32 cellular contexts compared by ENCODE assay signal in genomic region chr2:240164586-240164985, GRCh38. TPM values are rescaled to one million over a fixed set of nuclear protein-coding genes. Genes with fewer than 3 reads are reported as not detected.
"Had no signal": no experiment of that assay in that cellular context is flagged by ENCODE, and none has a peak within 500 bp of the region (broad histone marks: within the 10 kb centered on the region; RNA-seq: fewer than 3 reads in every experiment).

No MANE protein-coding gene starts in this region.

- H3K27me3 Mint-ChIP-seq: stimulated activated naive CD8-positive, alpha-beta T cell treated with anti-CD3 and anti-CD28 coated beads, Interleukin-15, Interleukin-2, amounts not matched to agents 100 ng/mL and 50 ng/mL, for 24 hours had no signal

- H3K9me3 ChIP-seq: gastrocnemius medialis, neutrophil, psoas muscle, suprapubic skin, transverse colon, uterus had no signal

- H3K36me3 Mint-ChIP-seq: naive thymus-derived CD4-positive, alpha-beta T cell; stimulated activated naive B cell treated with anti-CD40 and anti-IgM and Interleukin-4, amounts not matched to agents 10 μg/mL and 1 μg/mL and 100 μg/mL, for 72 hours had no signal

- H3K27ac ChIP-seq: epithelial cell of prostate, gastrocnemius medialis, neutrophil, parathyroid adenoma, psoas muscle, skin epidermis, suprapubic skin, transverse colon, uterus had no signal

- H3K27ac Mint-ChIP-seq: naive thymus-derived CD4-positive, alpha-beta T cell; stimulated activated naive B cell treated with anti-CD40 and anti-IgM and Interleukin-4, amounts not matched to agents 10 μg/mL and 1 μg/mL and 100 μg/mL, for 72 hours; stimulated activated naive CD8-positive, alpha-beta T cell treated with anti-CD3 and anti-CD28 coated beads, Interleukin-15, Interleukin-2, amounts not matched to agents 100 ng/mL and 50 ng/mL, for 24 hours had no signal

- H3K4me3 ChIP-seq: gastrocnemius medialis, psoas muscle, skin epidermis, suprapubic skin, transverse colon, uterus had no signal

- H3K4me3 Mint-ChIP-seq: central memory CD8-positive, alpha-beta T cell; naive thymus-derived CD4-positive, alpha-beta T cell; stimulated activated naive B cell treated with anti-CD40 and anti-IgM and Interleukin-4, amounts not matched to agents 10 μg/mL and 1 μg/mL and 100 μg/mL, for 72 hours; stimulated activated naive CD8-positive, alpha-beta T cell treated with anti-CD3 and anti-CD28 coated beads, Interleukin-15, Interleukin-2, amounts not matched to agents 100 ng/mL and 50 ng/mL, for 24 hours had no signal

- H3K9ac ChIP-seq: parathyroid adenoma had no signal

- H3K27me3 ChIP-seq: gastrocnemius medialis, neutrophil, uterus had no signal

- H3K4me1 Mint-ChIP-seq: central memory CD8-positive, alpha-beta T cell; naive thymus-derived CD4-positive, alpha-beta T cell; stimulated activated naive B cell treated with anti-CD40 and anti-IgM and Interleukin-4, amounts not matched to agents 10 μg/mL and 1 μg/mL and 100 μg/mL, for 72 hours had no signal

- H2AFZ ChIP-seq: parathyroid adenoma had no signal

- H3K9me3 Mint-ChIP-seq: central memory CD8-positive, alpha-beta T cell; stimulated activated naive CD8-positive, alpha-beta T cell treated with anti-CD3 and anti-CD28 coated beads, Interleukin-15, Interleukin-2, amounts not matched to agents 100 ng/mL and 50 ng/mL, for 24 hours had no signal

- H3K36me3 ChIP-seq: gastrocnemius medialis, neutrophil, suprapubic skin, transverse colon, uterus had no signal

- DNase-seq: cortex of kidney; foreskin fibroblast; gastrocnemius medialis; head of caudate nucleus; mammary epithelial cell; mesendoderm; midbrain; naive thymus-derived CD4-positive, alpha-beta T cell; psoas muscle; right cardiac atrium; stimulated activated CD4-positive, alpha-beta T cell treated with anti-CD3 and anti-CD28 coated beads, Interleukin-15, amount 100 ng/mL, for 24 hours; stimulated activated CD4-positive, alpha-beta T cell treated with anti-CD3 and anti-CD28 coated beads, Interleukin-2, amount 100 ng/mL, for 48 hours; stimulated activated naive B cell treated with anti-CD40 and anti-IgM and Interleukin-4, amounts not matched to agents 10 μg/mL and 1 μg/mL and 100 μg/mL, for 72 hours; transverse colon; uterus had no signal

- H3K4me1 ChIP-seq: gastrocnemius medialis, parathyroid adenoma, psoas muscle, suprapubic skin, transverse colon, uterus had no signal

- ATAC-seq: esophagus mucosa; gastrocnemius medialis; left lobe of liver; naive thymus-derived CD4-positive, alpha-beta T cell; psoas muscle; right cardiac atrium; stimulated activated naive B cell treated with anti-CD40 and anti-IgM and Interleukin-4, amounts not matched to agents 10 μg/mL and 1 μg/mL and 100 μg/mL, for 72 hours had no signal

RNA-seq across cellular contexts. Expression of gene OTOS, which starts 24.1 kb away (rescaled TPM):
- total RNA-seq: dermis microvascular lymphatic vessel endothelial cell; esophagus mucosa; gastrocnemius medialis; glomerular endothelial cell; left lobe of liver; lower leg skin; mammary epithelial cell; mucosa of gallbladder; naive thymus-derived CD4-positive, alpha-beta T cell; omental fat pad; psoas muscle; renal cortical epithelial cell; right cardiac atrium; suprapubic skin; transverse colon; uterus had no signal
- polyA plus RNA-seq: keratinocyte; mammary epithelial cell; naive thymus-derived CD4-positive, alpha-beta T cell; neural cell; right cardiac atrium had no signal
